Comparison of ENCODE assay signal across 9 cellular contexts in the genomic region with DNA sequence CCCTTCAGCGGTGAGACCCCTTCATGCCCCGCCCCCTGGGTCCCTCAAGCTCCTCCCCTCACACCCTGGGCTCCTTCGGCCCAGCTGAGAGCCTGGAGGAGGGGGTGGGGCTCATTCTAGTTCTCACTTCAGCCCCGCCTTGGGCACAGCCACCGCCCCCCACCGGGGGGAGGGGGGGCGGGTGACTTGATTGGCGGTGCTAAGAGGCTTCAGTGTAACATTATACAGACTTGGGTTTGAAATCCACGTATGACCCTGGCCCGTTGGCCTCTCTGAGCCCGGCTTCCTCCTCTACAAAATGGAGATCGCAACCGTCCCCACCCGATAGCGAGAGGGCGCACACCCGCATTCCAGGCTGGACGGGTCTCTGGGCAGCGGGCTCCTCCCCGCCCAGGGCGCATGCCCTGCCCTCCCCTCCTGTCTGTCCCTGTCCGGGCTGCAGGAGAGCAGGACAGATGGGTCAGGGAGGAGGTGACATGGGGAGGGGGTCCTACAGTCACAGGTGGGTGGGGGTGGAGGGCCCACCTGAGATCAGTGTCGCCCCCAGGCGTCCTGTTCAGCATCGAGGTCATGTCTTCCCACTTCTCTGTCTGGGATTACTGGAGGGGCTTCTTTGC. TPM values are rescaled to one million over a fixed set of nuclear protein-coding genes. Genes with fewer than 3 reads are reported as not detected.
DNase-seq lines count a peak whose midpoint lies in the region; ATAC-seq and TF ChIP-seq lines count a peak whose summit lies in the region.
"Had no signal": no experiment of that assay in that cellular context is flagged by ENCODE, and none has a peak within 500 bp of the region (broad histone marks: within the 10 kb centered on the region; RNA-seq: fewer than 3 reads in every experiment).

No MANE protein-coding gene starts in this region.

- H3K27me3 ChIP-seq in AG04450 (ENCODE audit: control insufficient read depth, insufficient read depth, low read length) (peaks cover 2% of the 10 kb centered on the region), sigmoid colon (no peaks in the 10 kb centered on the region)
- H3K27me3 ChIP-seq: adrenal gland had no signal

- H3K4me1 Mint-ChIP-seq in activated T-cell treated with anti-CD3 and anti-CD28 coated beads, Interleukin-2, amount 50 U/mL, for 24 hours (ENCODE audit: low read depth) = no peaks in the 10 kb centered on the region

- ATAC-seq in left cardiac atrium (peak; percentile 86), GM18861 (IDR thresholded peaks at IDR 0.05; ENCODE audit: unreplicated experiment) (no peak)

- H3K4me3 Mint-ChIP-seq in activated T-cell treated with anti-CD3 and anti-CD28 coated beads, Interleukin-2, amount 50 U/mL, for 24 hours = peak overlapping the region; percentile 29

- CTCF ChIA-PET in AG04450 (lab: Charles Lee) = no interaction called here

- no peaks in the 10 kb centered on the region; the same call in 1 of the 2 replicates for H3K9me3 ChIP-seq in AG04450 (ENCODE audit: control insufficient read depth, insufficient read depth, low read length)
- H3K9me3 ChIP-seq in sigmoid colon = no peaks in the 10 kb centered on the region
- H3K9me3 ChIP-seq: adrenal gland had no signal

- no peaks in the 10 kb centered on the region for H3K36me3 ChIP-seq in sigmoid colon
- H3K36me3 ChIP-seq: adrenal gland had no signal

- TF ChIP-seq POLR2A in sigmoid colon (IDR thresholded peaks at IDR 0.05) = no peak

- WGBS in sigmoid colon, 2 donors = 3% methylated on average over 25 of the region's 25 CpGs

- peaks cover 25% of the 10 kb centered on the region for H3K27me3 Mint-ChIP-seq in activated T-cell treated with anti-CD3 and anti-CD28 coated beads, Interleukin-2, amount 50 U/mL, for 24 hours

- H3K4me3 ChIP-seq in AG04450 (ENCODE audit: low read depth, low read length) (peak overlapping the region; percentile 39), sigmoid colon (peak overlapping the region; percentile 23 to 54 (median 44))

- no peak for TF ChIP-seq CTCF in AG04450 (IDR thresholded peaks at IDR 0.05; ENCODE audit: low read depth, low read length)
- no peak for TF ChIP-seq CTCF in sigmoid colon (IDR thresholded peaks at IDR 0.05)

- H3K27ac Mint-ChIP-seq in activated T-cell treated with anti-CD3 and anti-CD28 coated beads, Interleukin-2, amount 50 U/mL, for 24 hours = no peak overlapping the region

- DNase-seq in AG04450 (ENCODE audit: low read depth, low spot score) = no peak
- peak; percentile 44 for DNase-seq in NCI-H1048 (lab: John Stamatoyannopoulos, UW)
- DNase-seq in activated T-cell treated with anti-CD3 and anti-CD28 coated beads, Interleukin-2, amount 50 U/mL, for 24 hours = peak; percentile 57
- peak; percentile 72 for DNase-seq in left cardiac atrium
- peak; percentile 76 for DNase-seq in sigmoid colon
- no peak for DNase-seq in kidney glomerular epithelial cell (lab: John Stamatoyannopoulos, UW)
- DNase-seq in MV-4-11 (lab: John Stamatoyannopoulos, UW) = no peak

- no peaks in the 10 kb centered on the region for H3K36me3 Mint-ChIP-seq in activated T-cell treated with anti-CD3 and anti-CD28 coated beads, Interleukin-2, amount 50 U/mL, for 24 hours (ENCODE audit: low read depth)

- POLR2A ChIA-PET in AG04450 (lab: Yijun Ruan, JAX) = no interaction called here

- intact Hi-C loops in left cardiac atrium (cut with DNase I) = no loop called here
- intact Hi-C loops in sigmoid colon (cut with DNase I) = no loop called here

- H3K27ac ChIP-seq in AG04450 (ENCODE audit: low read depth, low read length) = no peak overlapping the region
- H3K27ac ChIP-seq in sigmoid colon = peak overlapping the region in 1 of 4 donors; percentile 16
- H3K27ac ChIP-seq: adrenal gland had no signal

- peaks cover 0 to 9% (median 7%) of the 10 kb centered on the region in 4 donors for H3K4me1 ChIP-seq in sigmoid colon
- H3K4me1 ChIP-seq: adrenal gland had no signal

- no peak for TF ChIP-seq EP300 in sigmoid colon (IDR thresholded peaks at IDR 0.05)

- H3K9me3 Mint-ChIP-seq in activated T-cell treated with anti-CD3 and anti-CD28 coated beads, Interleukin-2, amount 50 U/mL, for 24 hours = no peaks in the 10 kb centered on the region

RNA-seq across cellular contexts. Expression of gene CLCNKB, which starts 5.1 kb away (rescaled TPM):
- polyA plus RNA-seq in AG04450 (2011; rRNA removed) (0.17 and 0.21 TPM in 2 replicates), sigmoid colon (under 1 TPM in 1 of 3 donors, not detected in 2; 0.04 TPM)
- not detected in 2 replicates for polyA minus RNA-seq in AG04450 (2011; rRNA and poly(A)+ RNA removed)
- total RNA-seq in left cardiac atrium (1 to 10 TPM; 2.2 to 2.5 TPM), sigmoid colon (under 1 TPM in 3 of 4 donors, not detected in 1; 0.28 to 0.71 (median 0.33) TPM)

RNA-seq across cellular contexts. Expression of gene FAM131C, which starts 24.8 kb away (rescaled TPM):
- 0.20 and 0.32 TPM in 2 replicates for polyA plus RNA-seq in AG04450 (2011; rRNA removed)
- polyA minus RNA-seq in AG04450 (2011; rRNA and poly(A)+ RNA removed) = 0.22 and 0.64 TPM in 2 replicates
- 1 to 10 TPM; 3.2 to 6.5 TPM for total RNA-seq in left cardiac atrium
- under 1 TPM in 1 of 4 donors, not detected in 3; 0.81 TPM for total RNA-seq in sigmoid colon
- polyA plus RNA-seq in sigmoid colon = under 1 TPM in 1 of 3 donors, not detected in 2; 0.12 TPM

RNA-seq across cellular contexts. Expression of gene CLCNKA, which starts 26.8 kb away (rescaled TPM):
- not detected in 2 replicates for polyA plus RNA-seq in AG04450 (2011; rRNA removed)
- 0.17 TPM in 1 of 2 replicates, not detected in the other for polyA minus RNA-seq in AG04450 (2011; rRNA and poly(A)+ RNA removed)
- total RNA-seq in left cardiac atrium = under 1 TPM; 0.26 to 0.38 TPM
- total RNA-seq in sigmoid colon = 1 to 10 TPM in 1 of 4 donors, not detected in 3; 1.1 TPM
- polyA plus RNA-seq in sigmoid colon = under 1 TPM in 1 of 3 donors, not detected in 2; 0.13 TPM

RNA-seq across cellular contexts. Expression of gene HSPB7, which starts 30.8 kb away (rescaled TPM):
- polyA plus RNA-seq in AG04450 (2011; rRNA removed) (3.5 and 5.5 TPM in 2 replicates), sigmoid colon (10 to 100 TPM in 1 of 3 donors, 1 to 10 TPM in 2; 6.7 to 22.7 (median 7.2) TPM)
- 3.0 and 4.3 TPM in 2 replicates for polyA minus RNA-seq in AG04450 (2011; rRNA and poly(A)+ RNA removed)
- total RNA-seq in left cardiac atrium (1,000 to 10,000 TPM; 1,770 to 2,192 TPM), sigmoid colon (100 to 1,000 TPM in 2 of 4 donors, 10 to 100 TPM in 2; 44.4 to 224 (median 86.3) TPM)

RNA-seq across cellular contexts. Expression of gene SRARP, which starts 44.6 kb away (rescaled TPM):
- polyA plus RNA-seq in AG04450 (2011; rRNA removed) (not detected in 2 replicates), sigmoid colon (under 1 TPM in 1 of 3 donors, not detected in 2; under 0.01 TPM)
- polyA minus RNA-seq in AG04450 (2011; rRNA and poly(A)+ RNA removed) = not detected in 2 replicates
- total RNA-seq in left cardiac atrium (under 1 TPM; 0.15 to 0.52 TPM), sigmoid colon (not detected)
- total RNA-seq: adrenal gland had no signal
- polyA plus RNA-seq: adrenal gland had no signal

Comparison
In these comparisons a context has a peak if more than half of its experiments do, and no peak if none do; other contexts are left out.
1. DNase-seq: peak in NCI-H1048 (single experiment), activated T-cell treated with anti-CD3 and anti-CD28 coated beads, Interleukin-2, amount 50 U/mL, for 24 hours (single experiment), left cardiac atrium (single experiment) and sigmoid colon (single experiment); none in AG04450 (single experiment), kidney glomerular epithelial cell (single experiment) and MV-4-11 (single experiment).